15 cellular contexts compared by ENCODE assay signal in genomic region chr6:110066091-110066490, GRCh38.
DNase-seq lines count a peak whose midpoint lies in the region; TF ChIP-seq lines count a peak whose summit lies in the region.
"Had no signal": no experiment of that assay in that cellular context is flagged by ENCODE, and none has a peak within 500 bp of the region (broad histone marks: within the 10 kb centered on the region; RNA-seq: fewer than 3 reads in every experiment).

No MANE protein-coding gene starts in this region.

- BruUV-seq in PC-9 (replicated peaks; lab: Mats Ljungman, UMichigan): no TSS peak

- H3F3A ChIP-seq in PC-9 (ENCODE audit: insufficient read depth, low read depth): no peaks in the 10 kb centered on the region

- no peaks in the 10 kb centered on the region for H3K4me1 ChIP-seq in PC-9 (replicated peaks; ENCODE audit: insufficient read depth)
- H3K4me1 ChIP-seq in parathyroid adenoma: no peaks in the 10 kb centered on the region

- H3K9ac ChIP-seq in parathyroid adenoma: no peak overlapping the region
- H3K9ac ChIP-seq: KMS-11 had no signal

- H3K79me2 ChIP-seq in PC-9 (ENCODE audit: low read depth) (no peaks in the 10 kb centered on the region), parathyroid adenoma (no peaks in the 10 kb centered on the region)

- H3K36me3 ChIP-seq in PC-9 (ENCODE audit: low read depth): no peaks in the 10 kb centered on the region
- H3K36me3 ChIP-seq in parathyroid adenoma (ENCODE audit: control insufficient read depth, insufficient read depth, low read length): no peaks in the 10 kb centered on the region
- H3K36me3 ChIP-seq: MG63 had no signal

- DNase-seq in NCI-H510A treated with DMSO at 0.1 percent for 48 hours (lab: John Stamatoyannopoulos, UW) (peak; percentile 64), NCI-H510A (lab: John Stamatoyannopoulos, UW) (no peak), NCI-H187 treated with DMSO at 0.1 percent for 48 hours (lab: John Stamatoyannopoulos, UW) (peak; percentile 49), PC-9 (no peak), A172 (ENCODE audit: low spot score) (no peak), pons (ENCODE audit: low spot score) (no peak)
- DNase-seq: CD4-positive, CD25-positive, alpha-beta regulatory T cell; HFFc6; MG63; NCI-H446; PC-3; T-cell had no signal

- TF ChIP-seq CTCF in PC-9 (conservative IDR thresholded peaks at IDR 0.05): no peak
- TF ChIP-seq CTCF in parathyroid adenoma (IDR thresholded peaks at IDR 0.05): no peak

- peaks cover 12% of the 10 kb centered on the region; the same call in 1 of the 2 replicates for H3K27me3 ChIP-seq in PC-9 (ENCODE audit: insufficient read depth, low read depth)
- H3K27me3 ChIP-seq in parathyroid adenoma (ENCODE audit: control insufficient read depth, insufficient read depth, low read length): no peaks in the 10 kb centered on the region

- POLR2A ChIA-PET in PC-9 (lab: Charles Lee; ENCODE audit: unreplicated experiment): no interaction called here

- no peaks in the 10 kb centered on the region for H3K9me2 ChIP-seq in PC-9 (ENCODE audit: insufficient read depth)

- H4K20me1 ChIP-seq in PC-9 (ENCODE audit: insufficient read depth): no peaks in the 10 kb centered on the region

- H3K27ac ChIP-seq in PC-9 (no peak overlapping the region), parathyroid adenoma (no peak overlapping the region)
- H3K27ac ChIP-seq: KMS-11, SK-N-MC had no signal

- H3K9me3 ChIP-seq in PC-9 (ENCODE audit: insufficient read depth, low read depth): no peaks in the 10 kb centered on the region
- H3K9me3 ChIP-seq in parathyroid adenoma (ENCODE audit: control insufficient read depth, low read length): no peaks in the 10 kb centered on the region
- H3K9me3 ChIP-seq: MG63 had no signal

- no peak overlapping the region for H3K4me3 ChIP-seq in PC-9
- H3K4me3 ChIP-seq in parathyroid adenoma (ENCODE audit: low read depth, low read length): no peak overlapping the region
- H3K4me3 ChIP-seq: MG63, SK-N-MC had no signal

- CTCF ChIA-PET in PC-9 (lab: Charles Lee): no interaction called here

- H2AFZ ChIP-seq in PC-9 (peak overlapping the region; percentile 15; the same call in 1 of the 2 replicates), parathyroid adenoma (peak overlapping the region; percentile 18)

- intact Hi-C loops in PC-9 (cut with micrococcal nuclease; ENCODE audit: unreplicated experiment): no loop called here

- H3K4me2 ChIP-seq in PC-9: no peak overlapping the region
- no peak overlapping the region for H3K4me2 ChIP-seq in parathyroid adenoma (ENCODE audit: low read length)
- H3K4me2 ChIP-seq: KMS-11 had no signal

Comparison
In these comparisons a context has a peak if more than half of its experiments do, and no peak if none do; other contexts are left out.
1. DNase-seq: peak in NCI-H510A treated with DMSO at 0.1 percent for 48 hours (single experiment) and NCI-H187 treated with DMSO at 0.1 percent for 48 hours (single experiment); none in NCI-H510A (single experiment), PC-9 (0 of 2), A172 (single experiment) and pons (single experiment).